ENCODE assay signal across 2 cellular contexts in genomic region chr2:138107288-138107687, GRCh38.
TF ChIP-seq lines count a peak whose summit lies in the region.

No MANE protein-coding gene starts in this region.

TF ChIP-seq in A549, 52 proteins besides CTCF, POLR2A, EP300 and RAD21 (continued from another document):
- TF ChIP-seq TFCP2L1 (CRISPR knock-in tag; IDR thresholded peaks at IDR 0.05) (no peak), HEYL (CRISPR knock-in tag; IDR thresholded peaks at IDR 0.05) (no peak), ZSCAN20 (CRISPR knock-in tag; IDR thresholded peaks at IDR 0.05) (no peak), CBX8 (IDR thresholded peaks at IDR 0.05) (no peak), KDM5A (IDR thresholded peaks at IDR 0.05) (no peak), RFX5 (IDR thresholded peaks at IDR 0.05) (no peak), NFE2L2 (conservative IDR thresholded peaks at IDR 0.05; ENCODE audit: low read length) (no peak), RARB (CRISPR knock-in tag; IDR thresholded peaks at IDR 0.05) (no peak), EHMT2 (IDR thresholded peaks at IDR 0.05; ENCODE audit: low read depth) (no peak), HOXB5 (CRISPR knock-in tag; IDR thresholded peaks at IDR 0.05) (0 out of 2 replicates have a peak, but pooled peaks have one; percentile 25), ZFP36 (IDR thresholded peaks at IDR 0.05; ENCODE audit: borderline replicate concordance, partially characterized antibody) (no peak), HDAC2 (IDR thresholded peaks at IDR 0.05) (no peak), ZC3H11A (IDR thresholded peaks at IDR 0.05) (no peak), CHD2 (IDR thresholded peaks at IDR 0.05; ENCODE audit: low read length, partially characterized antibody) (no peak), FOXS1 (CRISPR knock-in tag; IDR thresholded peaks at IDR 0.05) (no peak), CBX2 (IDR thresholded peaks at IDR 0.05; ENCODE audit: borderline replicate concordance, low read depth) (no peak), FOSL2 (IDR thresholded peaks at IDR 0.05) (0 out of 2 replicates have a peak, but pooled peaks have one; percentile 36), FOSL2 (CRISPR knock-in tag; IDR thresholded peaks at IDR 0.05) (peak; percentile 67)
- TF ChIP-seq, protein P1, sequence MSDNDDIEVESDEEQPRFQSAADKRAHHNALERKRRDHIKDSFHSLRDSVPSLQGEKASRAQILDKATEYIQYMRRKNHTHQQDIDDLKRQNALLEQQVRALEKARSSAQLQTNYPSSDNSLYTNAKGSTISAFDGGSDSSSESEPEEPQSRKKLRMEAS (IDR thresholded peaks at IDR 0.05): no peak
TF ChIP-seq in A549: peak in this region for 3.

TF ChIP-seq in HepG2, 621 proteins besides CTCF, POLR2A, EP300 and RAD21 (continued from another document):
- no peak for TF ChIP-seq HNRNPLL (IDR thresholded peaks at IDR 0.05; ENCODE audit: low read depth, low read length, poor library complexity, severe bottlenecking)
- no peak for TF ChIP-seq EED (CRISPR knock-in tag; IDR thresholded peaks at IDR 0.05)
- TF ChIP-seq EEA1 (CRISPR knock-in tag; IDR thresholded peaks at IDR 0.05; ENCODE audit: borderline replicate concordance): no peak
- TF ChIP-seq ZFAT (CRISPR knock-in tag; conservative IDR thresholded peaks at IDR 0.05): no peak
- no peak for TF ChIP-seq ZSCAN20 (CRISPR knock-in tag; IDR thresholded peaks at IDR 0.05; ENCODE audit: borderline replicate concordance)
- no peak for TF ChIP-seq CAMTA2 (CRISPR knock-in tag; IDR thresholded peaks at IDR 0.05; ENCODE audit: borderline replicate concordance)
- TF ChIP-seq, protein P2, sequence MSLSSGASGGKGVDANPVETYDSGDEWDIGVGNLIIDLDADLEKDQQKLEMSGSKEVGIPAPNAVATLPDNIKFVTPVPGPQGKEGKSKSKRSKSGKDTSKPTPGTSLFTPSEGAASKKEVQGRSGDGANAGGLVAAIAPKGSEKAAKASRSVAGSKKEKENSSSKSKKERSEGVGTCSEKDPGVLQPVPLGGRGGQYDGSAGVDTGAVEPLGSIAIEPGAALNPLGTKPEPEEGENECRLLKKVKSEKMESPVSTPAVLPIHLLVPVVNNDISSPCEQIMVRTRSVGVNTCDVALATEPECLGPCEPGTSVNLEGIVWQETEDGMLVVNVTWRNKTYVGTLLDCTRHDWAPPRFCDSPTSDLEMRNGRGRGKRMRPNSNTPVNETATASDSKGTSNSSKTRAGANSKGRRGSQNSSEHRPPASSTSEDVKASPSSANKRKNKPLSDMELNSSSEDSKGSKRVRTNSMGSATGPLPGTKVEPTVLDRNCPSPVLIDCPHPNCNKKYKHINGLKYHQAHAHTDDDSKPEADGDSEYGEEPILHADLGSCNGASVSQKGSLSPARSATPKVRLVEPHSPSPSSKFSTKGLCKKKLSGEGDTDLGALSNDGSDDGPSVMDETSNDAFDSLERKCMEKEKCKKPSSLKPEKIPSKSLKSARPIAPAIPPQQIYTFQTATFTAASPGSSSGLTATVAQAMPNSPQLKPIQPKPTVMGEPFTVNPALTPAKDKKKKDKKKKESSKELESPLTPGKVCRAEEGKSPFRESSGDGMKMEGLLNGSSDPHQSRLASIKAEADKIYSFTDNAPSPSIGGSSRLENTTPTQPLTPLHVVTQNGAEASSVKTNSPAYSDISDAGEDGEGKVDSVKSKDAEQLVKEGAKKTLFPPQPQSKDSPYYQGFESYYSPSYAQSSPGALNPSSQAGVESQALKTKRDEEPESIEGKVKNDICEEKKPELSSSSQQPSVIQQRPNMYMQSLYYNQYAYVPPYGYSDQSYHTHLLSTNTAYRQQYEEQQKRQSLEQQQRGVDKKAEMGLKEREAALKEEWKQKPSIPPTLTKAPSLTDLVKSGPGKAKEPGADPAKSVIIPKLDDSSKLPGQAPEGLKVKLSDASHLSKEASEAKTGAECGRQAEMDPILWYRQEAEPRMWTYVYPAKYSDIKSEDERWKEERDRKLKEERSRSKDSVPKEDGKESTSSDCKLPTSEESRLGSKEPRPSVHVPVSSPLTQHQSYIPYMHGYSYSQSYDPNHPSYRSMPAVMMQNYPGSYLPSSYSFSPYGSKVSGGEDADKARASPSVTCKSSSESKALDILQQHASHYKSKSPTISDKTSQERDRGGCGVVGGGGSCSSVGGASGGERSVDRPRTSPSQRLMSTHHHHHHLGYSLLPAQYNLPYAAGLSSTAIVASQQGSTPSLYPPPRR (CRISPR knock-in tag; IDR thresholded peaks at IDR 0.05; ENCODE audit: borderline replicate concordance): no peak
- TF ChIP-seq KLF15 (CRISPR knock-in tag; IDR thresholded peaks at IDR 0.05; ENCODE audit: borderline replicate concordance): no peak
- no peak for TF ChIP-seq ZMYM2 (CRISPR knock-in tag; IDR thresholded peaks at IDR 0.05)
- no peak for TF ChIP-seq NR1H2 (CRISPR knock-in tag; IDR thresholded peaks at IDR 0.05; ENCODE audit: borderline replicate concordance, low read depth)
- TF ChIP-seq PLSCR1 (CRISPR knock-in tag; IDR thresholded peaks at IDR 0.05; ENCODE audit: borderline replicate concordance): no peak
- no peak for TF ChIP-seq SIX4 (CRISPR knock-in tag; IDR thresholded peaks at IDR 0.05)
- TF ChIP-seq EHMT2 (IDR thresholded peaks at IDR 0.05; ENCODE audit: borderline replicate concordance, low read depth, low read length): no peak
- TF ChIP-seq ZNF788 (CRISPR knock-in tag; IDR thresholded peaks at IDR 0.05; ENCODE audit: borderline replicate concordance): no peak
- no peak for TF ChIP-seq ZNF441 (CRISPR knock-in tag; IDR thresholded peaks at IDR 0.05; ENCODE audit: borderline replicate concordance)
- TF ChIP-seq FOSL2 (CRISPR knock-in tag; IDR thresholded peaks at IDR 0.05): peak; percentile 78
- TF ChIP-seq, protein P3, sequence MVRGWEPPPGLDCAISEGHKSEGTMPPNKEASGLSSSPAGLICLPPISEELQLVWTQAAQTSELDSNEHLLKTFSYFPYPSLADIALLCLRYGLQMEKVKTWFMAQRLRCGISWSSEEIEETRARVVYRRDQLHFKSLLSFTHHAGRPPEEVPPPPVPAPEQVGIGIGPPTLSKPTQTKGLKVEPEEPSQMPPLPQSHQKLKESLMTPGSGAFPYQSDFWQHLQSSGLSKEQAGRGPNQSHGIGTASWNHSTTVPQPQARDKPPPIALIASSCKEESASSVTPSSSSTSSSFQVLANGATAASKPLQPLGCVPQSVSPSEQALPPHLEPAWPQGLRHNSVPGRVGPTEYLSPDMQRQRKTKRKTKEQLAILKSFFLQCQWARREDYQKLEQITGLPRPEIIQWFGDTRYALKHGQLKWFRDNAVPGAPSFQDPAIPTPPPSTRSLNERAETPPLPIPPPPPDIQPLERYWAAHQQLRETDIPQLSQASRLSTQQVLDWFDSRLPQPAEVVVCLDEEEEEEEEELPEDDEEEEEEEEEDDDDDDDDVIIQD (CRISPR knock-in tag; IDR thresholded peaks at IDR 0.05; ENCODE audit: low read depth): peak; percentile 88
- no peak for TF ChIP-seq ZNF619 (CRISPR knock-in tag; IDR thresholded peaks at IDR 0.05)
- no peak for TF ChIP-seq SP5 (CRISPR knock-in tag; IDR thresholded peaks at IDR 0.05; ENCODE audit: borderline replicate concordance, low read depth)
- TF ChIP-seq CSRNP2 (CRISPR knock-in tag; conservative IDR thresholded peaks at IDR 0.05; ENCODE audit: low read depth): no peak
- TF ChIP-seq BCL3 (CRISPR knock-in tag; IDR thresholded peaks at IDR 0.05): no peak
- no peak for TF ChIP-seq SNRNP70 (IDR thresholded peaks at IDR 0.05; ENCODE audit: low read depth, low read length)
- no peak for TF ChIP-seq RARA (CRISPR knock-in tag; IDR thresholded peaks at IDR 0.05)
- TF ChIP-seq ZFX (CRISPR knock-in tag; IDR thresholded peaks at IDR 0.05; ENCODE audit: low read depth): no peak
